In genomic region chr20:41249781-41250281, GRCh38 we compare ENCODE assay signal across 1 cellular context.
A peak's percentile ranks its signal among the peaks of the same experiment; 100 is the strongest.
TF ChIP-seq lines count a peak whose summit lies in the region.

No MANE protein-coding gene starts in this region.

TF ChIP-seq in H1, 55 proteins besides CTCF, POLR2A, EP300 and RAD21 (continued from another document):
- TF ChIP-seq, protein P1, sequence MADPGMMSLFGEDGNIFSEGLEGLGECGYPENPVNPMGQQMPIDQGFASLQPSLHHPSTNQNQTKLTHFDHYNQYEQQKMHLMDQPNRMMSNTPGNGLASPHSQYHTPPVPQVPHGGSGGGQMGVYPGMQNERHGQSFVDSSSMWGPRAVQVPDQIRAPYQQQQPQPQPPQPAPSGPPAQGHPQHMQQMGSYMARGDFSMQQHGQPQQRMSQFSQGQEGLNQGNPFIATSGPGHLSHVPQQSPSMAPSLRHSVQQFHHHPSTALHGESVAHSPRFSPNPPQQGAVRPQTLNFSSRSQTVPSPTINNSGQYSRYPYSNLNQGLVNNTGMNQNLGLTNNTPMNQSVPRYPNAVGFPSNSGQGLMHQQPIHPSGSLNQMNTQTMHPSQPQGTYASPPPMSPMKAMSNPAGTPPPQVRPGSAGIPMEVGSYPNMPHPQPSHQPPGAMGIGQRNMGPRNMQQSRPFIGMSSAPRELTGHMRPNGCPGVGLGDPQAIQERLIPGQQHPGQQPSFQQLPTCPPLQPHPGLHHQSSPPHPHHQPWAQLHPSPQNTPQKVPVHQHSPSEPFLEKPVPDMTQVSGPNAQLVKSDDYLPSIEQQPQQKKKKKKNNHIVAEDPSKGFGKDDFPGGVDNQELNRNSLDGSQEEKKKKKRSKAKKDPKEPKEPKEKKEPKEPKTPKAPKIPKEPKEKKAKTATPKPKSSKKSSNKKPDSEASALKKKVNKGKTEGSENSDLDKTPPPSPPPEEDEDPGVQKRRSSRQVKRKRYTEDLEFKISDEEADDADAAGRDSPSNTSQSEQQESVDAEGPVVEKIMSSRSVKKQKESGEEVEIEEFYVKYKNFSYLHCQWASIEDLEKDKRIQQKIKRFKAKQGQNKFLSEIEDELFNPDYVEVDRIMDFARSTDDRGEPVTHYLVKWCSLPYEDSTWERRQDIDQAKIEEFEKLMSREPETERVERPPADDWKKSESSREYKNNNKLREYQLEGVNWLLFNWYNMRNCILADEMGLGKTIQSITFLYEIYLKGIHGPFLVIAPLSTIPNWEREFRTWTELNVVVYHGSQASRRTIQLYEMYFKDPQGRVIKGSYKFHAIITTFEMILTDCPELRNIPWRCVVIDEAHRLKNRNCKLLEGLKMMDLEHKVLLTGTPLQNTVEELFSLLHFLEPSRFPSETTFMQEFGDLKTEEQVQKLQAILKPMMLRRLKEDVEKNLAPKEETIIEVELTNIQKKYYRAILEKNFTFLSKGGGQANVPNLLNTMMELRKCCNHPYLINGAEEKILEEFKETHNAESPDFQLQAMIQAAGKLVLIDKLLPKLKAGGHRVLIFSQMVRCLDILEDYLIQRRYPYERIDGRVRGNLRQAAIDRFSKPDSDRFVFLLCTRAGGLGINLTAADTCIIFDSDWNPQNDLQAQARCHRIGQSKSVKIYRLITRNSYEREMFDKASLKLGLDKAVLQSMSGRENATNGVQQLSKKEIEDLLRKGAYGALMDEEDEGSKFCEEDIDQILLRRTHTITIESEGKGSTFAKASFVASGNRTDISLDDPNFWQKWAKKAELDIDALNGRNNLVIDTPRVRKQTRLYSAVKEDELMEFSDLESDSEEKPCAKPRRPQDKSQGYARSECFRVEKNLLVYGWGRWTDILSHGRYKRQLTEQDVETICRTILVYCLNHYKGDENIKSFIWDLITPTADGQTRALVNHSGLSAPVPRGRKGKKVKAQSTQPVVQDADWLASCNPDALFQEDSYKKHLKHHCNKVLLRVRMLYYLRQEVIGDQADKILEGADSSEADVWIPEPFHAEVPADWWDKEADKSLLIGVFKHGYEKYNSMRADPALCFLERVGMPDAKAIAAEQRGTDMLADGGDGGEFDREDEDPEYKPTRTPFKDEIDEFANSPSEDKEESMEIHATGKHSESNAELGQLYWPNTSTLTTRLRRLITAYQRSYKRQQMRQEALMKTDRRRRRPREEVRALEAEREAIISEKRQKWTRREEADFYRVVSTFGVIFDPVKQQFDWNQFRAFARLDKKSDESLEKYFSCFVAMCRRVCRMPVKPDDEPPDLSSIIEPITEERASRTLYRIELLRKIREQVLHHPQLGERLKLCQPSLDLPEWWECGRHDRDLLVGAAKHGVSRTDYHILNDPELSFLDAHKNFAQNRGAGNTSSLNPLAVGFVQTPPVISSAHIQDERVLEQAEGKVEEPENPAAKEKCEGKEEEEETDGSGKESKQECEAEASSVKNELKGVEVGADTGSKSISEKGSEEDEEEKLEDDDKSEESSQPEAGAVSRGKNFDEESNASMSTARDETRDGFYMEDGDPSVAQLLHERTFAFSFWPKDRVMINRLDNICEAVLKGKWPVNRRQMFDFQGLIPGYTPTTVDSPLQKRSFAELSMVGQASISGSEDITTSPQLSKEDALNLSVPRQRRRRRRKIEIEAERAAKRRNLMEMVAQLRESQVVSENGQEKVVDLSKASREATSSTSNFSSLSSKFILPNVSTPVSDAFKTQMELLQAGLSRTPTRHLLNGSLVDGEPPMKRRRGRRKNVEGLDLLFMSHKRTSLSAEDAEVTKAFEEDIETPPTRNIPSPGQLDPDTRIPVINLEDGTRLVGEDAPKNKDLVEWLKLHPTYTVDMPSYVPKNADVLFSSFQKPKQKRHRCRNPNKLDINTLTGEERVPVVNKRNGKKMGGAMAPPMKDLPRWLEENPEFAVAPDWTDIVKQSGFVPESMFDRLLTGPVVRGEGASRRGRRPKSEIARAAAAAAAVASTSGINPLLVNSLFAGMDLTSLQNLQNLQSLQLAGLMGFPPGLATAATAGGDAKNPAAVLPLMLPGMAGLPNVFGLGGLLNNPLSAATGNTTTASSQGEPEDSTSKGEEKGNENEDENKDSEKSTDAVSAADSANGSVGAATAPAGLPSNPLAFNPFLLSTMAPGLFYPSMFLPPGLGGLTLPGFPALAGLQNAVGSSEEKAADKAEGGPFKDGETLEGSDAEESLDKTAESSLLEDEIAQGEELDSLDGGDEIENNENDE (IDR thresholded peaks at IDR 0.05; ENCODE audit: insufficient replicate concordance, low read length): no peak
- TF ChIP-seq MAFK (IDR thresholded peaks at IDR 0.05; ENCODE audit: low read depth, low read length) (no peak), CREB1 (IDR thresholded peaks at IDR 0.05) (no peak), POU5F1 (IDR thresholded peaks at IDR 0.05; ENCODE audit: low read depth, low read length) (no peak), CHD2 (IDR thresholded peaks at IDR 0.05; ENCODE audit: low read length) (no peak), TBP (IDR thresholded peaks at IDR 0.05; ENCODE audit: low read depth, low read length) (no peak), SAP30 (IDR thresholded peaks at IDR 0.05; ENCODE audit: insufficient read depth, insufficient replicate concordance, low read length) (no peak), SRF (IDR thresholded peaks at IDR 0.05; ENCODE audit: low read depth, low read length) (no peak), CEBPB (IDR thresholded peaks at IDR 0.05; ENCODE audit: low read depth, low read length) (peak; percentile 40; the same call in 1 of the 2 replicates), BRCA1 (IDR thresholded peaks at IDR 0.05; ENCODE audit: low read depth, low read length) (no peak), NRF1 (IDR thresholded peaks at IDR 0.05; ENCODE audit: low read depth, low read length) (no peak), HDAC2 (IDR thresholded peaks at IDR 0.05; ENCODE audit: borderline replicate concordance in 1 of 2, low read depth in 2 of 2, low read length in 2 of 2) (no peak), SP4 (IDR thresholded peaks at IDR 0.05; ENCODE audit: low read length) (no peak), EZH2 (IDR thresholded peaks at IDR 0.05; ENCODE audit: low read depth, low read length, severe bottlenecking) (no peak), CHD1 (IDR thresholded peaks at IDR 0.05; ENCODE audit: low read depth, low read length) (no peak), KDM4A (IDR thresholded peaks at IDR 0.05; ENCODE audit: low read depth, low read length, severe bottlenecking) (no peak), TAF1 (IDR thresholded peaks at IDR 0.05; ENCODE audit: low read depth, low read length) (no peak), SIRT6 (IDR thresholded peaks at IDR 0.05; ENCODE audit: low read length) (no peak), JUN (IDR thresholded peaks at IDR 0.05; ENCODE audit: low read depth, low read length) (no peak), RNF2 (IDR thresholded peaks at IDR 0.05; ENCODE audit: borderline replicate concordance, low read depth, low read length, missing control alignments, poor library complexity, severe bottlenecking) (no peak), RBBP5 (IDR thresholded peaks at IDR 0.05; ENCODE audit: borderline replicate concordance, low read depth, low read length) (peak; percentile 85; the same call in 1 of the 2 replicates), EGR1 (IDR thresholded peaks at IDR 0.05; ENCODE audit: borderline replicate concordance, low read depth, low read length) (no peak), GABPA (IDR thresholded peaks at IDR 0.05; ENCODE audit: borderline replicate concordance, insufficient read depth, low read length) (no peak), TAF7 (optimal IDR thresholded peaks at IDR 0.05; ENCODE audit: borderline replicate concordance, low read depth, low read length) (no peak), GTF2F1 (IDR thresholded peaks at IDR 0.05; ENCODE audit: borderline replicate concordance, low read depth, low read length) (no peak), YY1 (IDR thresholded peaks at IDR 0.05; ENCODE audit: low read depth, low read length) (no peak), ASH2L (IDR thresholded peaks at IDR 0.05; ENCODE audit: low read length) (peak; percentile 72), SIX5 (IDR thresholded peaks at IDR 0.05; ENCODE audit: low read depth, low read length) (no peak), JUND (IDR thresholded peaks at IDR 0.05; ENCODE audit: low read length) (no peak), BACH1 (IDR thresholded peaks at IDR 0.05; ENCODE audit: low read length) (no peak), TEAD4 (IDR thresholded peaks at IDR 0.05; ENCODE audit: low read depth, low read length) (0 out of 2 replicates have a peak, but pooled peaks have one; percentile 3), NANOG (IDR thresholded peaks at IDR 0.05; ENCODE audit: insufficient read depth, low read depth, low read length, poor library complexity, severe bottlenecking) (no peak), CBX8 (IDR thresholded peaks at IDR 0.05; ENCODE audit: borderline replicate concordance, low read depth, low read length) (no peak), SP1 (IDR thresholded peaks at IDR 0.05; ENCODE audit: low read depth, low read length) (0 out of 2 replicates have a peak, but pooled peaks have one; percentile 14), SUZ12 (IDR thresholded peaks at IDR 0.05; ENCODE audit: low read length) (no peak), ZNF274 (IDR thresholded peaks at IDR 0.05; ENCODE audit: borderline replicate concordance, extremely low read depth, low read length) (no peak), FOSL1 (IDR thresholded peaks at IDR 0.05; ENCODE audit: insufficient read depth, low read depth, low read length) (no peak), TCF12 (IDR thresholded peaks at IDR 0.05; ENCODE audit: low read depth, low read length) (no peak)
- TF ChIP-seq, protein P2, sequence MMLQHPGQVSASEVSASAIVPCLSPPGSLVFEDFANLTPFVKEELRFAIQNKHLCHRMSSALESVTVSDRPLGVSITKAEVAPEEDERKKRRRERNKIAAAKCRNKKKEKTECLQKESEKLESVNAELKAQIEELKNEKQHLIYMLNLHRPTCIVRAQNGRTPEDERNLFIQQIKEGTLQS (IDR thresholded peaks at IDR 0.05; ENCODE audit: insufficient read depth, low read depth, low read length): no peak
- TF ChIP-seq, protein P3, sequence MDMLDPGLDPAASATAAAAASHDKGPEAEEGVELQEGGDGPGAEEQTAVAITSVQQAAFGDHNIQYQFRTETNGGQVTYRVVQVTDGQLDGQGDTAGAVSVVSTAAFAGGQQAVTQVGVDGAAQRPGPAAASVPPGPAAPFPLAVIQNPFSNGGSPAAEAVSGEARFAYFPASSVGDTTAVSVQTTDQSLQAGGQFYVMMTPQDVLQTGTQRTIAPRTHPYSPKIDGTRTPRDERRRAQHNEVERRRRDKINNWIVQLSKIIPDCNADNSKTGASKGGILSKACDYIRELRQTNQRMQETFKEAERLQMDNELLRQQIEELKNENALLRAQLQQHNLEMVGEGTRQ (IDR thresholded peaks at IDR 0.05; ENCODE audit: low read length): no peak
- TF ChIP-seq, protein P4, sequence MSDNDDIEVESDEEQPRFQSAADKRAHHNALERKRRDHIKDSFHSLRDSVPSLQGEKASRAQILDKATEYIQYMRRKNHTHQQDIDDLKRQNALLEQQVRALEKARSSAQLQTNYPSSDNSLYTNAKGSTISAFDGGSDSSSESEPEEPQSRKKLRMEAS (IDR thresholded peaks at IDR 0.05): no peak
